In the genomic region with DNA sequence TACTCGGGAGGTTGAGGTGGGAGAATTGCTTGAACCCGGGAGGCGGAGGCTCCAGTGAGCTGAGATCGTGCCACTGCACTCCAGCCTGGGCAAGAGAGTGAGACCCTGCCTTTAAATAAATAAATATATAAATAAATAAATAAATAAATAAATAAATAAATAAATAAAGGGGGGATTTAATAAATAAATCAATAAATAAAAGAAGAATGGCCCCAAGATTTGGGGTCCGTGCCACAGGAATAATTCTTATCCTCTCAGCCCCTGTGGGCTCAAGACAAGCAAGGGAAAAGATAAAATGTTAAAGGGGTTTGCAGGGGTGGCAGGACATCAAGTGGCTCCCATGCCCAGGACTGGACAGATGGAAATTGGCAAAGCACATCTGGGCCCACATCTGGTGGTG, we compare ENCODE assay signal across 34 cellular contexts. TPM values are rescaled to one million over a fixed set of nuclear protein-coding genes. Genes with fewer than 3 reads are reported as not detected.
"Had no signal": no experiment of that assay in that cellular context is flagged by ENCODE, and none has a peak within 500 bp of the region (broad histone marks: within the 10 kb centered on the region; RNA-seq: fewer than 3 reads in every experiment).

No MANE protein-coding gene starts in this region.

- ATAC-seq: activated CD4-positive, alpha-beta T cell treated with anti-CD3 and anti-CD28 coated beads for 36 hours; activated CD4-positive, CD25-positive, alpha-beta regulatory T cell treated with anti-CD3 and anti-CD28 coated beads, Interleukin-2, amount 50 U/mL, for 24 hours; activated CD8-positive, alpha-beta T cell treated with anti-CD3 and anti-CD28 coated beads for 36 hours; activated naive CD4-positive, alpha-beta T cell treated with anti-CD3 and anti-CD28 coated beads, Interleukin-2, amount 50 U/mL, for 72 hours; activated T-cell treated with anti-CD3 and anti-CD28 coated beads, Interleukin-2, amount 50 U/mL, for 4 hours; activated T-cell treated with anti-CD3 and anti-CD28 coated beads, Interleukin-2, amount 50 U/mL, for 72 hours; activated T-helper 17 cell treated with anti-CD3 and anti-CD28 coated beads, Interleukin-2, amount 50 U/mL, for 72 hours; body of pancreas had no signal

- H3K4me3 Mint-ChIP-seq: activated CD4-positive, alpha-beta memory T cell treated with anti-CD3 and anti-CD28 coated beads for 36 hours; activated CD4-positive, alpha-beta T cell treated with anti-CD3 and anti-CD28 coated beads for 36 hours; activated CD4-positive, alpha-beta T cell treated with anti-CD3 and anti-CD28 coated beads, Interleukin-2, amount 10 ng/mL, durations not matched to agents 7 days and 5 days; activated CD8-positive, alpha-beta T cell treated with anti-CD3 and anti-CD28 coated beads for 36 hours; activated naive CD4-positive, alpha-beta T cell treated with anti-CD3 and anti-CD28 coated beads for 36 hours; activated naive CD8-positive, alpha-beta T cell treated with anti-CD3 and anti-CD28 coated beads for 36 hours; activated T-cell treated with anti-CD3 and anti-CD28 coated beads, Interleukin-2, amount 50 U/mL, for 4 hours; activated T-cell treated with anti-CD3 and anti-CD28 coated beads, Interleukin-2, amount 50 U/mL, for 72 hours; activated T-helper 1 cell treated with anti-CD3 and anti-CD28 coated beads, Interleukin-12 subunit alpha, Interleukin-12 subunit beta, Interleukin-2, Interleukin-4 antibody, amounts not matched to agents 30 ng/mL and 10 ng/mL and 1 ng/mL, durations not matched to agents 14 hours and 24 hours and 36 hours; activated T-helper 17 cell treated with anti-CD3 and anti-CD28 coated beads, Interleukin-2, amount 50 U/mL, for 72 hours; T-helper 1 cell treated with Interleukin-12 subunit alpha and Interleukin-12 subunit beta and Interleukin-4 antibody, amounts not matched to agents 30 μg/mL and 1 μg/mL, for 36 hours; T-helper 2 cell treated with Interferon-gamma antibody and Interleukin-4, amounts not matched to agents 5 μg/mL and 100 μg/mL, for 36 hours had no signal

- H3K27ac ChIP-seq: adrenal gland, body of pancreas, brain microvascular endothelial cell, breast epithelium, VCaP had no signal

- DNase-seq: activated CD4-positive, alpha-beta memory T cell treated with anti-CD3 and anti-CD28 coated beads for 36 hours; activated CD4-positive, alpha-beta T cell treated with anti-CD3 and anti-CD28 coated beads for 1 hour; activated CD4-positive, alpha-beta T cell treated with anti-CD3 and anti-CD28 coated beads for 36 hours; activated CD4-positive, alpha-beta T cell treated with anti-CD3 and anti-CD28 coated beads for 48 hours; activated CD4-positive, alpha-beta T cell treated with anti-CD3 and anti-CD28 coated beads, Interleukin-2, amount 10 ng/mL, durations not matched to agents 7 days and 5 days; activated CD4-positive, CD25-positive, alpha-beta regulatory T cell; activated CD8-positive, alpha-beta memory T cell treated with anti-CD3 and anti-CD28 coated beads, Interleukin-2, amount 50 U/mL, for 4 hours; activated CD8-positive, alpha-beta T cell treated with anti-CD3 and anti-CD28 coated beads for 36 hours; activated gamma-delta T cell treated with Interleukin-2 at 50 U/mL for 16 hours; activated naive CD4-positive, alpha-beta T cell; activated naive CD4-positive, alpha-beta T cell treated with anti-CD3 and anti-CD28 coated beads for 36 hours; activated naive CD4-positive, alpha-beta T cell treated with anti-CD3 and anti-CD28 coated beads, Interleukin-2, amount 50 U/mL, for 16 hours; activated naive CD8-positive, alpha-beta T cell treated with anti-CD3 and anti-CD28 coated beads for 36 hours; activated T-cell treated with anti-CD3 and anti-CD28 coated beads for 4 hours; activated T-cell treated with anti-CD3 and anti-CD28 coated beads, Interleukin-2, amount 50 U/mL, for 1 hour; activated T-cell treated with anti-CD3 and anti-CD28 coated beads, Interleukin-2, amount 50 U/mL, for 4 hours; activated T-cell treated with anti-CD3 and anti-CD28 coated beads, Interleukin-2, amount 50 U/mL, for 72 hours; adrenal gland; amniotic stem cell; body of pancreas; brain microvascular endothelial cell; central memory CD4-positive, alpha-beta T cell; T-helper 1 cell; T-helper 2 cell; T-helper 9 cell had no signal

- H3K27me3 Mint-ChIP-seq: activated CD4-positive, alpha-beta T cell treated with anti-CD3 and anti-CD28 coated beads, Interleukin-2, amount 10 ng/mL, durations not matched to agents 7 days and 5 days had no signal

- H3K9me3 Mint-ChIP-seq: activated CD4-positive, alpha-beta memory T cell treated with anti-CD3 and anti-CD28 coated beads for 36 hours; activated CD4-positive, alpha-beta T cell treated with anti-CD3 and anti-CD28 coated beads, Interleukin-2, amount 10 ng/mL, durations not matched to agents 7 days and 5 days; activated CD8-positive, alpha-beta T cell treated with anti-CD3 and anti-CD28 coated beads for 36 hours; activated naive CD4-positive, alpha-beta T cell treated with anti-CD3 and anti-CD28 coated beads for 36 hours; activated naive CD4-positive, alpha-beta T cell treated with anti-CD3 and anti-CD28 coated beads, Interleukin-2, amount 50 U/mL, for 72 hours; activated naive CD8-positive, alpha-beta T cell treated with anti-CD3 and anti-CD28 coated beads for 36 hours; activated T-cell treated with anti-CD3 and anti-CD28 coated beads, Interleukin-2, amount 50 U/mL, for 4 hours; activated T-cell treated with anti-CD3 and anti-CD28 coated beads, Interleukin-2, amount 50 U/mL, for 72 hours; activated T-helper 1 cell treated with anti-CD3 and anti-CD28 coated beads, Interleukin-12 subunit alpha, Interleukin-12 subunit beta, Interleukin-2, Interleukin-4 antibody, amounts not matched to agents 30 ng/mL and 10 ng/mL and 1 ng/mL, durations not matched to agents 14 hours and 24 hours and 36 hours; activated T-helper 17 cell treated with anti-CD3 and anti-CD28 coated beads, Interleukin-2, amount 50 U/mL, for 72 hours; T-helper 1 cell treated with Interleukin-12 subunit alpha and Interleukin-12 subunit beta and Interleukin-4 antibody, amounts not matched to agents 30 μg/mL and 1 μg/mL, for 36 hours; T-helper 2 cell treated with Interferon-gamma antibody and Interleukin-4, amounts not matched to agents 5 μg/mL and 100 μg/mL, for 36 hours had no signal

- H3K27ac Mint-ChIP-seq: activated CD4-positive, alpha-beta memory T cell treated with anti-CD3 and anti-CD28 coated beads for 36 hours; activated CD4-positive, alpha-beta T cell treated with anti-CD3 and anti-CD28 coated beads for 36 hours; activated CD4-positive, alpha-beta T cell treated with anti-CD3 and anti-CD28 coated beads, Interleukin-2, amount 10 ng/mL, durations not matched to agents 7 days and 5 days; activated CD8-positive, alpha-beta T cell treated with anti-CD3 and anti-CD28 coated beads for 36 hours; activated naive CD4-positive, alpha-beta T cell treated with anti-CD3 and anti-CD28 coated beads for 36 hours; activated naive CD8-positive, alpha-beta T cell treated with anti-CD3 and anti-CD28 coated beads for 36 hours; activated T-cell treated with anti-CD3 and anti-CD28 coated beads, Interleukin-2, amount 50 U/mL, for 72 hours; activated T-helper 1 cell treated with anti-CD3 and anti-CD28 coated beads, Interleukin-12 subunit alpha, Interleukin-12 subunit beta, Interleukin-2, Interleukin-4 antibody, amounts not matched to agents 30 ng/mL and 10 ng/mL and 1 ng/mL, durations not matched to agents 14 hours and 24 hours and 36 hours; activated T-helper 17 cell treated with anti-CD3 and anti-CD28 coated beads, Interleukin-2, amount 50 U/mL, for 72 hours; T-helper 1 cell treated with Interleukin-12 subunit alpha and Interleukin-12 subunit beta and Interleukin-4 antibody, amounts not matched to agents 30 μg/mL and 1 μg/mL, for 36 hours; T-helper 2 cell treated with Interferon-gamma antibody and Interleukin-4, amounts not matched to agents 5 μg/mL and 100 μg/mL, for 36 hours had no signal

- H3K27me3 ChIP-seq: adrenal gland, body of pancreas, brain microvascular endothelial cell, breast epithelium had no signal

- H3K36me3 Mint-ChIP-seq: activated CD4-positive, alpha-beta memory T cell treated with anti-CD3 and anti-CD28 coated beads for 36 hours; activated naive CD4-positive, alpha-beta T cell treated with anti-CD3 and anti-CD28 coated beads, Interleukin-2, amount 50 U/mL, for 72 hours; activated naive CD8-positive, alpha-beta T cell treated with anti-CD3 and anti-CD28 coated beads for 36 hours had no signal

- H3K4me3 ChIP-seq: adrenal gland, body of pancreas, breast epithelium had no signal

- H3K36me3 ChIP-seq: adrenal gland, brain microvascular endothelial cell, breast epithelium had no signal

- H3K9me3 ChIP-seq: adrenal gland, body of pancreas, breast epithelium had no signal

RNA-seq across cellular contexts. Expression of gene MDFI, which starts 31.2 kb away (rescaled TPM):
- total RNA-seq: activated CD4-positive, alpha-beta memory T cell treated with anti-CD3 and anti-CD28 coated beads for 36 hours; activated CD4-positive, alpha-beta T cell treated with anti-CD3 and anti-CD28 coated beads for 36 hours; activated CD4-positive, alpha-beta T cell treated with anti-CD3 and anti-CD28 coated beads, Interleukin-2, amount 10 ng/mL, durations not matched to agents 7 days and 5 days; activated CD8-positive, alpha-beta memory T cell treated with anti-CD3 and anti-CD28 coated beads for 36 hours; activated CD8-positive, alpha-beta T cell treated with anti-CD3 and anti-CD28 coated beads for 36 hours; activated naive CD4-positive, alpha-beta T cell treated with anti-CD3 and anti-CD28 coated beads for 36 hours; activated naive CD4-positive, alpha-beta T cell treated with anti-CD3 and anti-CD28 coated beads, Interleukin-2, amount 50 U/mL, for 72 hours; activated naive CD8-positive, alpha-beta T cell treated with anti-CD3 and anti-CD28 coated beads for 36 hours; activated T-cell treated with anti-CD3 and anti-CD28 coated beads, Interleukin-2, amount 50 U/mL, for 72 hours; activated T-helper 1 cell treated with anti-CD3 and anti-CD28 coated beads, Interleukin-12 subunit alpha, Interleukin-12 subunit beta, Interleukin-2, Interleukin-4 antibody, amounts not matched to agents 30 ng/mL and 10 ng/mL and 1 ng/mL, durations not matched to agents 14 hours and 24 hours and 36 hours; activated T-helper 17 cell treated with anti-CD3 and anti-CD28 coated beads, Interleukin-2, amount 50 U/mL, for 72 hours had no signal
